Comparison of ENCODE assay signal across 1 cellular context in genomic region chr19:55382013-55382412, GRCh38.
TF ChIP-seq lines count a peak whose summit lies in the region.

No MANE protein-coding gene starts in this region.

TF ChIP-seq in K562, 482 proteins besides CTCF, POLR2A, EP300 and RAD21:
- no peak for TF ChIP-seq ZNF274 (IDR thresholded peaks at IDR 0.05; ENCODE audit: borderline replicate concordance, low read depth, low read length)
- peak; percentile 64; the same call in 1 of the 2 replicates for TF ChIP-seq EHMT2 (IDR thresholded peaks at IDR 0.05)
- TF ChIP-seq HDAC1 (IDR thresholded peaks at IDR 0.05) = peak in 1 of 2 experiments; percentile 10; a peak in 1 of 4 replicates
TF ChIP-seq in K562: peak in this region for 2.
